ENCODE assay signal across 1 cellular context in the genomic region with DNA sequence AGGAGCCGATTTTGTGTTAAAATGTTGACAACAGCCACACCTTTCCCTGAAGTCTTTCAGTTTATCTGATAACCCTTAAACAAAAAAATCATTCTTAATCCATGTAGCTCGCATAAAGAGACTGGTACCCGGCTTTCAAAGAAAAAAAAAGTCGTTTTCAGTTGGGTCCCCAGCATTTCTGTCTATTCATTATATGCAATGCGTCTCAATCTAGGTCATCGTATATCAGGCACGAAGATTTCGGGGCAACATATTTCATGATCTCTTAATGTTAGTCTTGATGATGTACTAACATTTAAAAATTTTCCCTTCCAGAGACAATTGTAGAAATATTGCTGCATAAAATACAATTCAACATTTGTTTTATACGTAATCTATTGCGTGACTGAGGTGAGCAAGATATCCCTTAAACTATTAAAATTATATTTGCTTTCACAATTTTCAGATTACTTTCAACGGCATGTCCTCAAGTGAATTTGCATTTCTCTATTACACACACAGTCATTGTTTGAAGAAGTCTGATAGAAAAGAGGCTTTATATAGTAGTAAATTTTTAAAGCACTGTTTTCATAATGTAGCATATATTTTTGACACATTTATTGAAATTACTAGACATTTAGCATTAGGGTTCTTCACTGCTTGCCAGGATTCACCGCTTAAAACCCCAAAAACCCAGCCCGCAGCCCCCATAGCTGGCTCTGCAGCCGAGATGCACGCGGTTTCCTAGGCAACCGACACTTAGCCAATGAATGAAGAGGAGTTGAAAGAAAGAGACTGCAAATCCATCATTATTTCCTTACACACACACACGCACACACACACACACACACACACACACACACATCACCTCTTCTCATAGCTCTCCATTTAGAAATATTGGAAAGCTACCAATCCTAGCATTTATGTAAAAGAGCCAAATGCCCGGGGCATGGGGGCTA.
A peak's percentile ranks its signal among the peaks of the same experiment; 100 is the strongest.
TF ChIP-seq lines count a peak whose summit lies in the region.

No MANE protein-coding gene starts in this region.

TF ChIP-seq in neural cell, 6 proteins besides CTCF, POLR2A, EP300 and RAD21 (continued from another document):
- TF ChIP-seq, protein P1, sequence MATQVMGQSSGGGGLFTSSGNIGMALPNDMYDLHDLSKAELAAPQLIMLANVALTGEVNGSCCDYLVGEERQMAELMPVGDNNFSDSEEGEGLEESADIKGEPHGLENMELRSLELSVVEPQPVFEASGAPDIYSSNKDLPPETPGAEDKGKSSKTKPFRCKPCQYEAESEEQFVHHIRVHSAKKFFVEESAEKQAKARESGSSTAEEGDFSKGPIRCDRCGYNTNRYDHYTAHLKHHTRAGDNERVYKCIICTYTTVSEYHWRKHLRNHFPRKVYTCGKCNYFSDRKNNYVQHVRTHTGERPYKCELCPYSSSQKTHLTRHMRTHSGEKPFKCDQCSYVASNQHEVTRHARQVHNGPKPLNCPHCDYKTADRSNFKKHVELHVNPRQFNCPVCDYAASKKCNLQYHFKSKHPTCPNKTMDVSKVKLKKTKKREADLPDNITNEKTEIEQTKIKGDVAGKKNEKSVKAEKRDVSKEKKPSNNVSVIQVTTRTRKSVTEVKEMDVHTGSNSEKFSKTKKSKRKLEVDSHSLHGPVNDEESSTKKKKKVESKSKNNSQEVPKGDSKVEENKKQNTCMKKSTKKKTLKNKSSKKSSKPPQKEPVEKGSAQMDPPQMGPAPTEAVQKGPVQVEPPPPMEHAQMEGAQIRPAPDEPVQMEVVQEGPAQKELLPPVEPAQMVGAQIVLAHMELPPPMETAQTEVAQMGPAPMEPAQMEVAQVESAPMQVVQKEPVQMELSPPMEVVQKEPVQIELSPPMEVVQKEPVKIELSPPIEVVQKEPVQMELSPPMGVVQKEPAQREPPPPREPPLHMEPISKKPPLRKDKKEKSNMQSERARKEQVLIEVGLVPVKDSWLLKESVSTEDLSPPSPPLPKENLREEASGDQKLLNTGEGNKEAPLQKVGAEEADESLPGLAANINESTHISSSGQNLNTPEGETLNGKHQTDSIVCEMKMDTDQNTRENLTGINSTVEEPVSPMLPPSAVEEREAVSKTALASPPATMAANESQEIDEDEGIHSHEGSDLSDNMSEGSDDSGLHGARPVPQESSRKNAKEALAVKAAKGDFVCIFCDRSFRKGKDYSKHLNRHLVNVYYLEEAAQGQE (IDR thresholded peaks at IDR 0.05; ENCODE audit: borderline replicate concordance), result peak; percentile 10
- TF ChIP-seq SMC3 (conservative IDR thresholded peaks at IDR 0.05; ENCODE audit: poor library complexity), result peak; percentile 16
- TF ChIP-seq MXI1 (conservative IDR thresholded peaks at IDR 0.05; ENCODE audit: poor library complexity, severe bottlenecking), result no peak
- no peak for TF ChIP-seq TAF1 (IDR thresholded peaks at IDR 0.05; ENCODE audit: low read depth)
